In genomic region chr6:114280239-114280982, GRCh38 we compare ENCODE assay signal across 22 cellular contexts.
"Had no signal": no experiment of that assay in that cellular context is flagged by ENCODE, and none has a peak within 500 bp of the region (broad histone marks: within the 10 kb centered on the region; RNA-seq: fewer than 3 reads in every experiment).

No MANE protein-coding gene starts in this region.

- H3K27ac ChIP-seq: HL-60, SJSA1 had no signal

- H3K27me3 ChIP-seq: SJSA1 had no signal

- H3K9ac ChIP-seq: SK-N-SH had no signal

- H3K9me3 ChIP-seq: SJSA1, SK-N-SH had no signal

- H3K4me3 ChIP-seq: SJSA1 had no signal

- H3K4me2 ChIP-seq: SK-N-SH had no signal

- DNase-seq: KBM-7, MV-4-11, NCI-H1048, NCI-H1105, NCI-H1417, NCI-H187, NCI-H2029, NCI-H2081 treated with DMSO at 0.1 percent for 48 hours, NCI-H2171, NCI-H226, NCI-H446, NCI-H510A, NCI-H524 treated with DMSO at 0.1 percent for 48 hours, NCI-H69, NCI-H774, Right ventricle myocardium superior, RPMI8226, SIG-M5, SK-N-SH, SW 1271 had no signal
